ENCODE assay signal across 1 cellular context in the genomic region with DNA sequence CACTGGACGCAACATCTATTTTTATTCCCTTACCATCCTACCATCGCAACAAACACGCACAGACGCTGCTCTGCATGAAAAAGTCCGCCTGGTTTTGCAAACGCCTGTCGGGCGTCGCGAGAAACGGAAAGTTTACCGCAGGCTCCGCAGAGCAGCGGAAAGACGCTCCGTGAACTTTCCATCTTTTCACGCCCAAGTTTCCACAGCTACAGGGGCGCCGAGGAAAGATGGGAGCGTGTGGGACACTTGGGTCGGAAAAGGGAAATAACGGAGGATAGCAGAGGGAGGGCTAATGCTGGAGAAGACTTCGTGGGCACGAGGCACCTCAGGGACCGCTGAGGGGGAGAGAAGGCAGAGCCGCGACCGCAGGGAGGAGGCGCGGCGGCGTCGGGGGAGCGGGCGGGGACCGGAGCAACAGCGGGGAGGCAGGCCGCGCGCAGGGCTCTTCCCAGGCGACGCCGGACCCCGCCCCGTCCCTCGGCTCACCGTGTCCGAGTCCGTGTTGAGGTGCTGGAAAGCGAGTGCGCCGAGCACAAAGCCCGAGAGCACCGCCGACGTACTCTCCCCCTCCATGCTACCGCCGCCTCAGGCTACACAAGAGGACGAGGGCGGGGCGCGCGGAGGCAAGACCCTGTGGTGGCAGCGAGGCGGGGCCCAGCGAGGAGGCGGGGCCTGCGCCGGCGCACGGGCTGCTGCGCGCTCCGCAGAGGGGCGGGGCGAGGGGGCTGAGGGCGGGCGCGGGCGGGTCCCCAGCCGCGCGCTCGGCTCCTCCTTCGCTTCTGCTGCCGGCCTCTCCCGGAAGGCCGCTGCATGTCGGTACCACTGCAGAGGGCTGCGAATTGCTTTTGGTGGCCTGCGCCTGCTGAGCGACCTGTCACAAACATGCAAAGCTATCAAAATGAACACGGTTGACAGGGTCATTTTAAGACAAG.
A peak's percentile ranks its signal among the peaks of the same experiment; 100 is the strongest.
TF ChIP-seq lines count a peak whose summit lies in the region.

A gene (minus strand): TSS at position 601 of the 932 bp plus-strand sequence. CDS start 28 bp downstream, at position 573.

TF ChIP-seq in HepG2, 621 proteins besides CTCF, POLR2A, EP300 and RAD21 (continued from another document and continues in another):
- TF ChIP-seq ZNF253 (CRISPR knock-in tag; IDR thresholded peaks at IDR 0.05; ENCODE audit: borderline replicate concordance) = peak; percentile 87; the same call in 1 of the 2 replicates
- TF ChIP-seq SP1 (IDR thresholded peaks at IDR 0.05) = no peak
- peak; percentile 72 for TF ChIP-seq SP1 (CRISPR knock-in tag; IDR thresholded peaks at IDR 0.05)
- TF ChIP-seq, protein P1, sequence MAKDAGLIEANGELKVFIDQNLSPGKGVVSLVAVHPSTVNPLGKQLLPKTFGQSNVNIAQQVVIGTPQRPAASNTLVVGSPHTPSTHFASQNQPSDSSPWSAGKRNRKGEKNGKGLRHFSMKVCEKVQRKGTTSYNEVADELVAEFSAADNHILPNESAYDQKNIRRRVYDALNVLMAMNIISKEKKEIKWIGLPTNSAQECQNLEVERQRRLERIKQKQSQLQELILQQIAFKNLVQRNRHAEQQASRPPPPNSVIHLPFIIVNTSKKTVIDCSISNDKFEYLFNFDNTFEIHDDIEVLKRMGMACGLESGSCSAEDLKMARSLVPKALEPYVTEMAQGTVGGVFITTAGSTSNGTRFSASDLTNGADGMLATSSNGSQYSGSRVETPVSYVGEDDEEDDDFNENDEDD (CRISPR knock-in tag; IDR thresholded peaks at IDR 0.05; ENCODE audit: borderline replicate concordance) = peak; percentile 79
- TF ChIP-seq NFE2L1 (CRISPR knock-in tag; IDR thresholded peaks at IDR 0.05; ENCODE audit: borderline replicate concordance) = 0 out of 2 replicates have a peak, but pooled peaks have one; percentile 32
- TF ChIP-seq CREB1 (IDR thresholded peaks at IDR 0.05) = no peak
- no peak for TF ChIP-seq CREB1 (CRISPR knock-in tag; IDR thresholded peaks at IDR 0.05)
- peak; percentile 25; the same call in 1 of the 2 replicates for TF ChIP-seq RXRA (CRISPR knock-in tag; IDR thresholded peaks at IDR 0.05)
- peak; percentile 80; the same call in 1 of the 2 replicates for TF ChIP-seq ZNF674 (CRISPR knock-in tag; IDR thresholded peaks at IDR 0.05; ENCODE audit: low read depth)
- peak; percentile 87; the same call in 1 of the 2 replicates for TF ChIP-seq ZNF33B (CRISPR knock-in tag; IDR thresholded peaks at IDR 0.05)
- TF ChIP-seq XBP1 (CRISPR knock-in tag; IDR thresholded peaks at IDR 0.05) = no peak
- no peak for TF ChIP-seq GTF3A (CRISPR knock-in tag; conservative IDR thresholded peaks at IDR 0.05)
- TF ChIP-seq MTA1 (CRISPR knock-in tag; IDR thresholded peaks at IDR 0.05; ENCODE audit: borderline replicate concordance) = peak; percentile 75; the same call in 1 of the 2 replicates
- TF ChIP-seq, protein P2, sequence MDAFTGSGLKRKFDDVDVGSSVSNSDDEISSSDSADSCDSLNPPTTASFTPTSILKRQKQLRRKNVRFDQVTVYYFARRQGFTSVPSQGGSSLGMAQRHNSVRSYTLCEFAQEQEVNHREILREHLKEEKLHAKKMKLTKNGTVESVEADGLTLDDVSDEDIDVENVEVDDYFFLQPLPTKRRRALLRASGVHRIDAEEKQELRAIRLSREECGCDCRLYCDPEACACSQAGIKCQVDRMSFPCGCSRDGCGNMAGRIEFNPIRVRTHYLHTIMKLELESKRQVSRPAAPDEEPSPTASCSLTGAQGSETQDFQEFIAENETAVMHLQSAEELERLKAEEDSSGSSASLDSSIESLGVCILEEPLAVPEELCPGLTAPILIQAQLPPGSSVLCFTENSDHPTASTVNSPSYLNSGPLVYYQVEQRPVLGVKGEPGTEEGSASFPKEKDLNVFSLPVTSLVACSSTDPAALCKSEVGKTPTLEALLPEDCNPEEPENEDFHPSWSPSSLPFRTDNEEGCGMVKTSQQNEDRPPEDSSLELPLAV (CRISPR knock-in tag; conservative IDR thresholded peaks at IDR 0.05; ENCODE audit: low read depth) = peak; percentile 37; the same call in 1 of the 2 replicates
- TF ChIP-seq, protein P3, sequence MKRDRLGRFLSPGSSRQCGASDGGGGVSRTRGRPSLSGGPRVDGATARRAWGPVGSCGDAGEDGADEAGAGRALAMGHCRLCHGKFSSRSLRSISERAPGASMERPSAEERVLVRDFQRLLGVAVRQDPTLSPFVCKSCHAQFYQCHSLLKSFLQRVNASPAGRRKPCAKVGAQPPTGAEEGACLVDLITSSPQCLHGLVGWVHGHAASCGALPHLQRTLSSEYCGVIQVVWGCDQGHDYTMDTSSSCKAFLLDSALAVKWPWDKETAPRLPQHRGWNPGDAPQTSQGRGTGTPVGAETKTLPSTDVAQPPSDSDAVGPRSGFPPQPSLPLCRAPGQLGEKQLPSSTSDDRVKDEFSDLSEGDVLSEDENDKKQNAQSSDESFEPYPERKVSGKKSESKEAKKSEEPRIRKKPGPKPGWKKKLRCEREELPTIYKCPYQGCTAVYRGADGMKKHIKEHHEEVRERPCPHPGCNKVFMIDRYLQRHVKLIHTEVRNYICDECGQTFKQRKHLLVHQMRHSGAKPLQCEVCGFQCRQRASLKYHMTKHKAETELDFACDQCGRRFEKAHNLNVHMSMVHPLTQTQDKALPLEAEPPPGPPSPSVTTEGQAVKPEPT (CRISPR knock-in tag; IDR thresholded peaks at IDR 0.05; ENCODE audit: low read depth) = 0 out of 2 replicates have a peak, but pooled peaks have one; percentile 28
- TF ChIP-seq, protein P4, sequence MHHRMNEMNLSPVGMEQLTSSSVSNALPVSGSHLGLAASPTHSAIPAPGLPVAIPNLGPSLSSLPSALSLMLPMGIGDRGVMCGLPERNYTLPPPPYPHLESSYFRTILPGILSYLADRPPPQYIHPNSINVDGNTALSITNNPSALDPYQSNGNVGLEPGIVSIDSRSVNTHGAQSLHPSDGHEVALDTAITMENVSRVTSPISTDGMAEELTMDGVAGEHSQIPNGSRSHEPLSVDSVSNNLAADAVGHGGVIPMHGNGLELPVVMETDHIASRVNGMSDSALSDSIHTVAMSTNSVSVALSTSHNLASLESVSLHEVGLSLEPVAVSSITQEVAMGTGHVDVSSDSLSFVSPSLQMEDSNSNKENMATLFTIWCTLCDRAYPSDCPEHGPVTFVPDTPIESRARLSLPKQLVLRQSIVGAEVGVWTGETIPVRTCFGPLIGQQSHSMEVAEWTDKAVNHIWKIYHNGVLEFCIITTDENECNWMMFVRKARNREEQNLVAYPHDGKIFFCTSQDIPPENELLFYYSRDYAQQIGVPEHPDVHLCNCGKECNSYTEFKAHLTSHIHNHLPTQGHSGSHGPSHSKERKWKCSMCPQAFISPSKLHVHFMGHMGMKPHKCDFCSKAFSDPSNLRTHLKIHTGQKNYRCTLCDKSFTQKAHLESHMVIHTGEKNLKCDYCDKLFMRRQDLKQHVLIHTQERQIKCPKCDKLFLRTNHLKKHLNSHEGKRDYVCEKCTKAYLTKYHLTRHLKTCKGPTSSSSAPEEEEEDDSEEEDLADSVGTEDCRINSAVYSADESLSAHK (CRISPR knock-in tag; IDR thresholded peaks at IDR 0.05; ENCODE audit: borderline replicate concordance) = no peak
- 0 out of 2 replicates have a peak, but pooled peaks have one; percentile 64 for TF ChIP-seq ZNF672 (CRISPR knock-in tag; IDR thresholded peaks at IDR 0.05)
- peak; percentile 95 for TF ChIP-seq HNRNPLL (IDR thresholded peaks at IDR 0.05; ENCODE audit: low read depth, low read length, poor library complexity, severe bottlenecking)
- TF ChIP-seq BRCA1 (CRISPR knock-in tag; IDR thresholded peaks at IDR 0.05) = peak; percentile 73; the same call in 1 of the 2 replicates
- TF ChIP-seq FOSL1 (CRISPR knock-in tag; IDR thresholded peaks at IDR 0.05; ENCODE audit: borderline replicate concordance) = no peak
- peak; percentile 12 for TF ChIP-seq TEAD3 (CRISPR knock-in tag; optimal IDR thresholded peaks at IDR 0.05; ENCODE audit: borderline replicate concordance)
- TF ChIP-seq MED13 (CRISPR knock-in tag; IDR thresholded peaks at IDR 0.05) = no peak; the same call in 1 of the 2 replicates
- 0 out of 2 replicates have a peak, but pooled peaks have one; percentile 87 for TF ChIP-seq DNMT1 (CRISPR knock-in tag; IDR thresholded peaks at IDR 0.05)
- TF ChIP-seq, protein P5, sequence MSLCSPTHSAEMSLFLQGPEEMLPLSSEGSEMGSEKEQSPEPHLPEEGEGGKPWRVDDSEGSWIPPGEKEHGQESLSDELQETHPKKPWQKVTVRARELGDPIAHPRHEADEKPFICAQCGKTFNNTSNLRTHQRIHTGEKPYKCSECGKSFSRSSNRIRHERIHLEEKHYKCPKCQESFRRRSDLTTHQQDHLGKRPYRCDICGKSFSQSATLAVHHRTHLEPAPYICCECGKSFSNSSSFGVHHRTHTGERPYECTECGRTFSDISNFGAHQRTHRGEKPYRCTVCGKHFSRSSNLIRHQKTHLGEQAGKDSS (CRISPR knock-in tag; IDR thresholded peaks at IDR 0.05; ENCODE audit: borderline replicate concordance, low read depth) = peak; percentile 91; the same call in 1 of the 2 replicates
- TF ChIP-seq ZMAT3 (CRISPR knock-in tag; conservative IDR thresholded peaks at IDR 0.05) = peak; percentile 75; the same call in 1 of the 2 replicates
- peak; percentile 60 for TF ChIP-seq HDAC1 (CRISPR knock-in tag; IDR thresholded peaks at IDR 0.05)
- peak; percentile 80 for TF ChIP-seq SAP130 (CRISPR knock-in tag; IDR thresholded peaks at IDR 0.05; ENCODE audit: low read depth)
- no peak; the same call in 1 of the 2 replicates for TF ChIP-seq ZNF552 (CRISPR knock-in tag; IDR thresholded peaks at IDR 0.05; ENCODE audit: borderline replicate concordance)
- TF ChIP-seq NR1H2 (CRISPR knock-in tag; IDR thresholded peaks at IDR 0.05; ENCODE audit: borderline replicate concordance, low read depth) = peak; percentile 47; the same call in 1 of the 2 replicates
- TF ChIP-seq SP140L (CRISPR knock-in tag; IDR thresholded peaks at IDR 0.05; ENCODE audit: borderline replicate concordance) = no peak
- peak; percentile 73; the same call in 1 of the 2 replicates for TF ChIP-seq CHD2 (IDR thresholded peaks at IDR 0.05; ENCODE audit: low read depth, low read length)
- peak; percentile 58; the same call in 1 of the 2 replicates for TF ChIP-seq NFATC3 (CRISPR knock-in tag; IDR thresholded peaks at IDR 0.05)
- peak; percentile 83; the same call in 1 of the 2 replicates for TF ChIP-seq ZNF564 (CRISPR knock-in tag; IDR thresholded peaks at IDR 0.05)
- TF ChIP-seq PPARG (CRISPR knock-in tag; conservative IDR thresholded peaks at IDR 0.05) = 0 out of 2 replicates have a peak, but pooled peaks have one; percentile 14
- TF ChIP-seq ATM (IDR thresholded peaks at IDR 0.05; ENCODE audit: borderline replicate concordance) = no peak
- TF ChIP-seq RBM39 (IDR thresholded peaks at IDR 0.05; ENCODE audit: low read depth, low read length, poor library complexity, severe bottlenecking) = peak; percentile 58
- TF ChIP-seq FOXA3 (CRISPR knock-in tag; IDR thresholded peaks at IDR 0.05) = peak; percentile 54; the same call in 1 of the 2 replicates
- 0 out of 2 replicates have a peak, but pooled peaks have one; percentile 53 for TF ChIP-seq FOXM1 (CRISPR knock-in tag; IDR thresholded peaks at IDR 0.05)
- no peak; the same call in 1 of the 2 replicates for TF ChIP-seq ZNF234 (CRISPR knock-in tag; conservative IDR thresholded peaks at IDR 0.05)
- TF ChIP-seq AGO2 (optimal IDR thresholded peaks at IDR 0.05; ENCODE audit: low read depth, low read length) = peak; percentile 63
- peak; percentile 93 for TF ChIP-seq ZNF547 (CRISPR knock-in tag; IDR thresholded peaks at IDR 0.05)
- peak; percentile 60; the same call in 1 of the 2 replicates for TF ChIP-seq ZNF136 (CRISPR knock-in tag; IDR thresholded peaks at IDR 0.05; ENCODE audit: low read depth)
- TF ChIP-seq, protein P6, sequence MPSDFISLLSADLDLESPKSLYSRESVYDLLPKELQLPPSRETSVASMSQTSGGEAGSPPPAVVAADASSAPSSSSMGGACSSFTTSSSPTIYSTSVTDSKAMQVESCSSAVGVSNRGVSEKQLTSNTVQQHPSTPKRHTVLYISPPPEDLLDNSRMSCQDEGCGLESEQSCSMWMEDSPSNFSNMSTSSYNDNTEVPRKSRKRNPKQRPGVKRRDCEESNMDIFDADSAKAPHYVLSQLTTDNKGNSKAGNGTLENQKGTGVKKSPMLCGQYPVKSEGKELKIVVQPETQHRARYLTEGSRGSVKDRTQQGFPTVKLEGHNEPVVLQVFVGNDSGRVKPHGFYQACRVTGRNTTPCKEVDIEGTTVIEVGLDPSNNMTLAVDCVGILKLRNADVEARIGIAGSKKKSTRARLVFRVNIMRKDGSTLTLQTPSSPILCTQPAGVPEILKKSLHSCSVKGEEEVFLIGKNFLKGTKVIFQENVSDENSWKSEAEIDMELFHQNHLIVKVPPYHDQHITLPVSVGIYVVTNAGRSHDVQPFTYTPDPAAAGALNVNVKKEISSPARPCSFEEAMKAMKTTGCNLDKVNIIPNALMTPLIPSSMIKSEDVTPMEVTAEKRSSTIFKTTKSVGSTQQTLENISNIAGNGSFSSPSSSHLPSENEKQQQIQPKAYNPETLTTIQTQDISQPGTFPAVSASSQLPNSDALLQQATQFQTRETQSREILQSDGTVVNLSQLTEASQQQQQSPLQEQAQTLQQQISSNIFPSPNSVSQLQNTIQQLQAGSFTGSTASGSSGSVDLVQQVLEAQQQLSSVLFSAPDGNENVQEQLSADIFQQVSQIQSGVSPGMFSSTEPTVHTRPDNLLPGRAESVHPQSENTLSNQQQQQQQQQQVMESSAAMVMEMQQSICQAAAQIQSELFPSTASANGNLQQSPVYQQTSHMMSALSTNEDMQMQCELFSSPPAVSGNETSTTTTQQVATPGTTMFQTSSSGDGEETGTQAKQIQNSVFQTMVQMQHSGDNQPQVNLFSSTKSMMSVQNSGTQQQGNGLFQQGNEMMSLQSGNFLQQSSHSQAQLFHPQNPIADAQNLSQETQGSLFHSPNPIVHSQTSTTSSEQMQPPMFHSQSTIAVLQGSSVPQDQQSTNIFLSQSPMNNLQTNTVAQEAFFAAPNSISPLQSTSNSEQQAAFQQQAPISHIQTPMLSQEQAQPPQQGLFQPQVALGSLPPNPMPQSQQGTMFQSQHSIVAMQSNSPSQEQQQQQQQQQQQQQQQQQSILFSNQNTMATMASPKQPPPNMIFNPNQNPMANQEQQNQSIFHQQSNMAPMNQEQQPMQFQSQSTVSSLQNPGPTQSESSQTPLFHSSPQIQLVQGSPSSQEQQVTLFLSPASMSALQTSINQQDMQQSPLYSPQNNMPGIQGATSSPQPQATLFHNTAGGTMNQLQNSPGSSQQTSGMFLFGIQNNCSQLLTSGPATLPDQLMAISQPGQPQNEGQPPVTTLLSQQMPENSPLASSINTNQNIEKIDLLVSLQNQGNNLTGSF (CRISPR knock-in tag; IDR thresholded peaks at IDR 0.05) = peak; percentile 20; the same call in 1 of the 2 replicates
- TF ChIP-seq, protein P7, sequence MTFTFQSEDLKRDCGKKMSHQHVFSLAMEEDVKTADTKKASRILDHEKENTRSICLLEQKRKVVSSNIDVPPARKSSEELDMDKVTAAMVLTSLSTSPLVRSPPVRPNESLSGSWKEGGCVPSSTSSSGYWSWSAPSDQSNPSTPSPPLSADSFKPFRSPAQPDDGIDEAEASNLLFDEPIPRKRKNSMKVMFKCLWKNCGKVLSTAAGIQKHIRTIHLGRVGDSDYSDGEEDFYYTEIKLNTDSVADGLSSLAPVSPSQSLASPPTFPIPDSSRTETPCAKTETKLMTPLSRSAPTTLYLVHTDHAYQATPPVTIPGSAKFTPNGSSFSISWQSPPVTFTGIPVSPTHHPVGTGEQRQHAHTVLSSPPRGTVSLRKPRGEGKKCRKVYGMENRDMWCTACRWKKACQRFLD (CRISPR knock-in tag; IDR thresholded peaks at IDR 0.05; ENCODE audit: borderline replicate concordance) = peak; percentile 95
- no peak for TF ChIP-seq YY1 (IDR thresholded peaks at IDR 0.05; ENCODE audit: insufficient read depth, insufficient replicate concordance, low read depth, low read length)
- peak; percentile 92; the same call in 1 of the 2 replicates for TF ChIP-seq ZNF598 (CRISPR knock-in tag; IDR thresholded peaks at IDR 0.05; ENCODE audit: borderline replicate concordance)
- peak; percentile 65 for TF ChIP-seq IRF2 (CRISPR knock-in tag; IDR thresholded peaks at IDR 0.05)
